Comparison of ENCODE assay signal across 9 cellular contexts in genomic region chr12:42588981-42589464, GRCh38. TPM values are rescaled to one million over a fixed set of nuclear protein-coding genes. Genes with fewer than 3 reads are reported as not detected.
DNase-seq lines count a peak whose midpoint lies in the region; ATAC-seq and TF ChIP-seq lines count a peak whose summit lies in the region.
"Had no signal": no experiment of that assay in that cellular context is flagged by ENCODE, and none has a peak within 500 bp of the region (broad histone marks: within the 10 kb centered on the region; RNA-seq: fewer than 3 reads in every experiment).

No MANE protein-coding gene starts in this region.

- ATAC-seq in GM21528 (IDR thresholded peaks at IDR 0.05; ENCODE audit: low FRiP score, unreplicated experiment) (peak; percentile 35), GM18870 (IDR thresholded peaks at IDR 0.05; ENCODE audit: unreplicated experiment) (no peak)
- ATAC-seq in activated CD8-positive, alpha-beta T cell treated with anti-CD3 and anti-CD28 coated beads, Interleukin-2, amount 10 ng/mL, durations not matched to agents 7 days and 5 days, result peak; percentile 30

- in situ Hi-C loops in KBM-7 (cut with MboI; ENCODE audit: low pct_unique_long_range_greater_than_20kb, low sequenced_read_pairs), result no loop called here

- H3K9ac ChIP-seq in ES-I3 (ENCODE audit: low read depth, low read length), result peak overlapping the region; percentile 62
- H3K9ac ChIP-seq in parathyroid adenoma, result no peak overlapping the region

- H3K36me3 Mint-ChIP-seq in activated CD8-positive, alpha-beta T cell treated with anti-CD3 and anti-CD28 coated beads, Interleukin-2, amount 10 ng/mL, durations not matched to agents 7 days and 5 days (ENCODE audit: low read depth), result no peaks in the 10 kb centered on the region

- TF ChIP-seq CTCF in cardiac muscle cell (IDR thresholded peaks at IDR 0.05; ENCODE audit: low read depth, low read length), result peak; percentile 55
- no peak for TF ChIP-seq CTCF in parathyroid adenoma (IDR thresholded peaks at IDR 0.05)

- H3K4me3 Mint-ChIP-seq in activated CD8-positive, alpha-beta T cell treated with anti-CD3 and anti-CD28 coated beads, Interleukin-2, amount 10 ng/mL, durations not matched to agents 7 days and 5 days, result peak overlapping the region; percentile 36

- peak overlapping the region; percentile 97 for H3K27ac ChIP-seq in cardiac muscle cell
- H3K27ac ChIP-seq in parathyroid adenoma, result no peak overlapping the region

- POLR2A ChIA-PET in activated CD8-positive, alpha-beta T cell treated with anti-CD3 and anti-CD28 coated beads, Interleukin-2, amount 10 ng/mL, durations not matched to agents 7 days and 5 days (lab: Charles Lee), result no interaction called here

- peak overlapping the region; percentile 77 for H2AFZ ChIP-seq in parathyroid adenoma

- H3K4me2 ChIP-seq in parathyroid adenoma (ENCODE audit: low read length), result peak overlapping the region; percentile 78

- DNase-seq in KBM-7 (peak; percentile 28), cardiac muscle cell (ENCODE audit: low read depth in 1 of 2, low spot score in 1 of 2) (peak; percentile 51 to 82), hepatic stellate cell (ENCODE audit: low spot score) (no peak)
- no peak for DNase-seq in activated CD8-positive, alpha-beta T cell treated with anti-CD3 and anti-CD28 coated beads, Interleukin-2, amount 10 ng/mL, durations not matched to agents 7 days and 5 days

- H3K9me3 ChIP-seq in ES-I3 (ENCODE audit: control insufficient read depth, insufficient read depth, low read length) (no peaks in the 10 kb centered on the region), cardiac muscle cell (ENCODE audit: low read depth) (no peaks in the 10 kb centered on the region), parathyroid adenoma (ENCODE audit: control insufficient read depth, low read length) (no peaks in the 10 kb centered on the region)

- H3K36me3 ChIP-seq in ES-I3 (ENCODE audit: insufficient read depth, low read length) (no peaks in the 10 kb centered on the region), cardiac muscle cell (no peaks in the 10 kb centered on the region), parathyroid adenoma (ENCODE audit: control insufficient read depth, insufficient read depth, low read length) (no peaks in the 10 kb centered on the region)

- CTCF ChIA-PET in activated CD8-positive, alpha-beta T cell treated with anti-CD3 and anti-CD28 coated beads, Interleukin-2, amount 10 ng/mL, durations not matched to agents 7 days and 5 days (lab: Charles Lee), result no interaction called here

- H3K4me1 ChIP-seq in ES-I3 (ENCODE audit: insufficient read depth, low read length) (0 out of 2 replicates have a peak, but pooled peaks cover 3% of the 10 kb centered on the region), cardiac muscle cell (ENCODE audit: low read depth) (peaks cover 30% of the 10 kb centered on the region), parathyroid adenoma (peaks cover 3% of the 10 kb centered on the region)

- H3K27me3 ChIP-seq in cardiac muscle cell (no peaks in the 10 kb centered on the region), parathyroid adenoma (ENCODE audit: control insufficient read depth, insufficient read depth, low read length) (no peaks in the 10 kb centered on the region)

- H3K4me3 ChIP-seq in cardiac muscle cell (peak overlapping the region; percentile 87), parathyroid adenoma (ENCODE audit: low read depth, low read length) (peak overlapping the region; percentile 64)

- H3K27me3 Mint-ChIP-seq in activated CD8-positive, alpha-beta T cell treated with anti-CD3 and anti-CD28 coated beads, Interleukin-2, amount 10 ng/mL, durations not matched to agents 7 days and 5 days (ENCODE audit: low read depth), result peaks cover 55% of the 10 kb centered on the region

- H3K9me3 Mint-ChIP-seq in activated CD8-positive, alpha-beta T cell treated with anti-CD3 and anti-CD28 coated beads, Interleukin-2, amount 10 ng/mL, durations not matched to agents 7 days and 5 days (ENCODE audit: insufficient read depth), result no peaks in the 10 kb centered on the region
- H3K9me3 Mint-ChIP-seq: activated naive CD4-positive, alpha-beta T cell treated with anti-CD3 and anti-CD28 coated beads, Interleukin-2, amount 50 U/mL, for 72 hours had no signal

- H3K27ac Mint-ChIP-seq in activated CD8-positive, alpha-beta T cell treated with anti-CD3 and anti-CD28 coated beads, Interleukin-2, amount 10 ng/mL, durations not matched to agents 7 days and 5 days, result no peak overlapping the region
- H3K27ac Mint-ChIP-seq: activated naive CD4-positive, alpha-beta T cell treated with anti-CD3 and anti-CD28 coated beads, Interleukin-2, amount 50 U/mL, for 72 hours had no signal

- no peaks in the 10 kb centered on the region for H3K79me2 ChIP-seq in parathyroid adenoma

- peaks cover 16% of the 10 kb centered on the region for H3K4me1 Mint-ChIP-seq in activated CD8-positive, alpha-beta T cell treated with anti-CD3 and anti-CD28 coated beads, Interleukin-2, amount 10 ng/mL, durations not matched to agents 7 days and 5 days (ENCODE audit: low read depth)

RNA-seq across cellular contexts. Expression of gene PRICKLE1, which starts 0.5 kb away (rescaled TPM):
- under 1 TPM; 0.05 to 0.11 TPM for total RNA-seq in activated CD8-positive, alpha-beta T cell treated with anti-CD3 and anti-CD28 coated beads, Interleukin-2, amount 10 ng/mL, durations not matched to agents 7 days and 5 days
- total RNA-seq in cardiac muscle cell, result 58.8 and 71.4 TPM in 2 replicates
- 105 and 121 TPM in 2 replicates for polyA plus RNA-seq in cardiac muscle cell
- total RNA-seq: activated naive CD4-positive, alpha-beta T cell treated with anti-CD3 and anti-CD28 coated beads, Interleukin-2, amount 50 U/mL, for 72 hours had no signal

Comparison
In these comparisons a context has a peak if more than half of its experiments do, and no peak if none do; other contexts are left out.
1. DNase-seq: peak in KBM-7 (single experiment) and cardiac muscle cell (2 of 2); none in activated CD8-positive, alpha-beta T cell treated with anti-CD3 and anti-CD28 coated beads, Interleukin-2, amount 10 ng/mL, durations not matched to agents 7 days and 5 days (single experiment) and hepatic stellate cell (single experiment).
2. RNA of gene PRICKLE1, which starts 0.5 kb away (total RNA-seq): 58.8 to 71.4 TPM in cardiac muscle cell; 0.05 to 0.11 TPM in activated CD8-positive, alpha-beta T cell treated with anti-CD3 and anti-CD28 coated beads, Interleukin-2, amount 10 ng/mL, durations not matched to agents 7 days and 5 days; every median in the first group is over 10 times any median in the second.